1 cellular context compared by ENCODE assay signal in the genomic region with DNA sequence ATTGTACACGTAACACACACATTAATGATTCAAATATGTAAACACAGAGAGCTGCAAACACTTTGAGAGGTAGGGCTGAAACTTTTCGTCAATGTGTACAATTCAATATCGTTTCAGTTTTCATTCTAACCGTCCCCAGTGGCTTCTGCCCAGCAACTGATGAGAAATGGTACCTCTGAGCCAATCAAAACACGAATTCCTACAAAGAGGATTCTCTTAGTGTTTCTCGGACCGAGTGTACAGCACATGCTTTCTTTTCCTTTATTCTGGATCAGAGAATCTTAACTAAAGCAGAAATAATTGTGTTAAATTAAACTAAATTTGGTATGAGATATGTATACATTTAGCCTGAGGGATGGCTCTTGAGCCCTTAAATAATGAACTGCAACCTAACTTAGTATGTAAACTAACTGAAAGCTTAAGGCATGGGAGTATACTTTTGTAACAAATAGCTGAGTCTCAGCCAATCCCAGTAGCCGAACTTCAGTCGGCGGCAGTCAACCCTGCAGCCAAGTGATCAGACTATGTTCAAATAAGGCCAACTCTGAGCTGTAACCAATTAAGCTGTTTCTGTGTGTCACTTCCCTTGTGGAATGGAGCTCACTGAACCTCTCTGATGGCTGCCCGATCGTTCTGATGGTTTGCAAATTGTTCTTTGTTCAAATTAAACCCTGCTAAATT.
TF ChIP-seq lines count a peak whose summit lies in the region.

No MANE protein-coding gene starts in this region.

TF ChIP-seq in GM12878, 131 proteins besides CTCF, POLR2A, EP300 and RAD21 (continued from another document):
- peak; percentile 76 for TF ChIP-seq SMAD5 (IDR thresholded peaks at IDR 0.05; ENCODE audit: low read depth)
- TF ChIP-seq ZNF207 (IDR thresholded peaks at IDR 0.05; ENCODE audit: borderline replicate concordance) = 0 out of 2 replicates have a peak, but pooled peaks have one; percentile 52
- no peak for TF ChIP-seq LARP7 (IDR thresholded peaks at IDR 0.05)
- no peak for TF ChIP-seq ZSCAN29 (IDR thresholded peaks at IDR 0.05)
- TF ChIP-seq, protein P1, sequence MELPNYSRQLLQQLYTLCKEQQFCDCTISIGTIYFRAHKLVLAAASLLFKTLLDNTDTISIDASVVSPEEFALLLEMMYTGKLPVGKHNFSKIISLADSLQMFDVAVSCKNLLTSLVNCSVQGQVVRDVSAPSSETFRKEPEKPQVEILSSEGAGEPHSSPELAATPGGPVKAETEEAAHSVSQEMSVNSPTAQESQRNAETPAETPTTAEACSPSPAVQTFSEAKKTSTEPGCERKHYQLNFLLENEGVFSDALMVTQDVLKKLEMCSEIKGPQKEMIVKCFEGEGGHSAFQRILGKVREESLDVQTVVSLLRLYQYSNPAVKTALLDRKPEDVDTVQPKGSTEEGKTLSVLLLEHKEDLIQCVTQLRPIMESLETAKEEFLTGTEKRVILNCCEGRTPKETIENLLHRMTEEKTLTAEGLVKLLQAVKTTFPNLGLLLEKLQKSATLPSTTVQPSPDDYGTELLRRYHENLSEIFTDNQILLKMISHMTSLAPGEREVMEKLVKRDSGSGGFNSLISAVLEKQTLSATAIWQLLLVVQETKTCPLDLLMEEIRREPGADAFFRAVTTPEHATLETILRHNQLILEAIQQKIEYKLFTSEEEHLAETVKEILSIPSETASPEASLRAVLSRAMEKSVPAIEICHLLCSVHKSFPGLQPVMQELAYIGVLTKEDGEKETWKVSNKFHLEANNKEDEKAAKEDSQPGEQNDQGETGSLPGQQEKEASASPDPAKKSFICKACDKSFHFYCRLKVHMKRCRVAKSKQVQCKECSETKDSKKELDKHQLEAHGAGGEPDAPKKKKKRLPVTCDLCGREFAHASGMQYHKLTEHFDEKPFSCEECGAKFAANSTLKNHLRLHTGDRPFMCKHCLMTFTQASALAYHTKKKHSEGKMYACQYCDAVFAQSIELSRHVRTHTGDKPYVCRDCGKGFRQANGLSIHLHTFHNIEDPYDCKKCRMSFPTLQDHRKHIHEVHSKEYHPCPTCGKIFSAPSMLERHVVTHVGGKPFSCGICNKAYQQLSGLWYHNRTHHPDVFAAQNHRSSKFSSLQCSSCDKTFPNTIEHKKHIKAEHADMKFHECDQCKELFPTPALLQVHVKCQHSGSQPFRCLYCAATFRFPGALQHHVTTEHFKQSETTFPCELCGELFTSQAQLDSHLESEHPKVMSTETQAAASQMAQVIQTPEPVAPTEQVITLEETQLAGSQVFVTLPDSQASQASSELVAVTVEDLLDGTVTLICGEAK (IDR thresholded peaks at IDR 0.05; ENCODE audit: borderline replicate concordance) = peak; percentile 33; the same call in 1 of the 2 replicates
- peak; percentile 11; the same call in 1 of the 2 replicates for TF ChIP-seq MTA2 (IDR thresholded peaks at IDR 0.05; ENCODE audit: low read depth)
- TF ChIP-seq, protein P2, sequence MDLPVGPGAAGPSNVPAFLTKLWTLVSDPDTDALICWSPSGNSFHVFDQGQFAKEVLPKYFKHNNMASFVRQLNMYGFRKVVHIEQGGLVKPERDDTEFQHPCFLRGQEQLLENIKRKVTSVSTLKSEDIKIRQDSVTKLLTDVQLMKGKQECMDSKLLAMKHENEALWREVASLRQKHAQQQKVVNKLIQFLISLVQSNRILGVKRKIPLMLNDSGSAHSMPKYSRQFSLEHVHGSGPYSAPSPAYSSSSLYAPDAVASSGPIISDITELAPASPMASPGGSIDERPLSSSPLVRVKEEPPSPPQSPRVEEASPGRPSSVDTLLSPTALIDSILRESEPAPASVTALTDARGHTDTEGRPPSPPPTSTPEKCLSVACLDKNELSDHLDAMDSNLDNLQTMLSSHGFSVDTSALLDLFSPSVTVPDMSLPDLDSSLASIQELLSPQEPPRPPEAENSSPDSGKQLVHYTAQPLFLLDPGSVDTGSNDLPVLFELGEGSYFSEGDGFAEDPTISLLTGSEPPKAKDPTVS (IDR thresholded peaks at IDR 0.05; ENCODE audit: low read depth, low read length) = no peak
- TF ChIP-seq NR2F1 (conservative IDR thresholded peaks at IDR 0.05) = no peak
- 0 out of 2 replicates have a peak, but pooled peaks have one; percentile 21 for TF ChIP-seq ZBED1 (IDR thresholded peaks at IDR 0.05; ENCODE audit: borderline replicate concordance)
- TF ChIP-seq BHLHE40 (IDR thresholded peaks at IDR 0.05; ENCODE audit: borderline replicate concordance in 1 of 2, low read depth in 2 of 2, low read length in 1 of 2) = peak; percentile 22 to 53; a peak in 2 of 4 replicates
- 0 out of 2 replicates have a peak, but pooled peaks have one; percentile 49 for TF ChIP-seq GABPA (IDR thresholded peaks at IDR 0.05; ENCODE audit: low read depth)
- peak; percentile 95 for TF ChIP-seq CREM (IDR thresholded peaks at IDR 0.05; ENCODE audit: low read depth)
- TF ChIP-seq, protein P3, sequence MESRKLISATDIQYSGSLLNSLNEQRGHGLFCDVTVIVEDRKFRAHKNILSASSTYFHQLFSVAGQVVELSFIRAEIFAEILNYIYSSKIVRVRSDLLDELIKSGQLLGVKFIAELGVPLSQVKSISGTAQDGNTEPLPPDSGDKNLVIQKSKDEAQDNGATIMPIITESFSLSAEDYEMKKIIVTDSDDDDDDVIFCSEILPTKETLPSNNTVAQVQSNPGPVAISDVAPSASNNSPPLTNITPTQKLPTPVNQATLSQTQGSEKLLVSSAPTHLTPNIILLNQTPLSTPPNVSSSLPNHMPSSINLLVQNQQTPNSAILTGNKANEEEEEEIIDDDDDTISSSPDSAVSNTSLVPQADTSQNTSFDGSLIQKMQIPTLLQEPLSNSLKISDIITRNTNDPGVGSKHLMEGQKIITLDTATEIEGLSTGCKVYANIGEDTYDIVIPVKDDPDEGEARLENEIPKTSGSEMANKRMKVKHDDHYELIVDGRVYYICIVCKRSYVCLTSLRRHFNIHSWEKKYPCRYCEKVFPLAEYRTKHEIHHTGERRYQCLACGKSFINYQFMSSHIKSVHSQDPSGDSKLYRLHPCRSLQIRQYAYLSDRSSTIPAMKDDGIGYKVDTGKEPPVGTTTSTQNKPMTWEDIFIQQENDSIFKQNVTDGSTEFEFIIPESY (IDR thresholded peaks at IDR 0.05) = no peak
- TF ChIP-seq POLR2AphosphoS2 (IDR thresholded peaks at IDR 0.05; ENCODE audit: low read depth, low read length) = peak; percentile 85
- no peak for TF ChIP-seq CBX3 (IDR thresholded peaks at IDR 0.05; ENCODE audit: borderline replicate concordance, low read depth)
- no peak for TF ChIP-seq NFYA (IDR thresholded peaks at IDR 0.05; ENCODE audit: borderline replicate concordance, low read depth, low read length)
